Comparison of ENCODE assay signal across 10 cellular contexts in the genomic region with DNA sequence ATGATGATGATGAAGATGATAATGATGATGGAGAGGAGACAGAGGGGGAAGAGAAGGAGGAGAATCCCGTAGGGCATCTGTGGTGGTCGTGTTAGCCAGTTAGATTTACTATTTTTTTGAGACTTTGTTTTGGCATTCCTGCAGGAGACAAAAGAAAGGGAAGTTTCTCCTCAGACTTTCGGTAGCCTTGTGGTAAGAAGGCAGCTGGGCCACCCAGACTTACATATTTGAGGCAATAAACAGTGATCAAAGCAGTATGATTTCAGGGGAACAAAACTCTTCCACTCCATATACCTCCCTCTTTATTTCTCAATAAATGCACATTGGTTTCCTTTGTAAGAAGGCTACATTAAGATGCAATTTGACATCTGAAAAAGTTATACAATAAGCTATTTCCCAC. TPM values are rescaled to one million over a fixed set of nuclear protein-coding genes. Genes with fewer than 3 reads are reported as not detected.
"Had no signal": no experiment of that assay in that cellular context is flagged by ENCODE, and none has a peak within 500 bp of the region (broad histone marks: within the 10 kb centered on the region; RNA-seq: fewer than 3 reads in every experiment).

No MANE protein-coding gene starts in this region.

- H3K4me3 ChIP-seq: GM23338, K562 had no signal

- DNase-seq: H9, HCEC 1CT, HFFc6, IMR-90, KG1 had no signal

- H2AFZ ChIP-seq: GM23338 had no signal

- ATAC-seq: GM23338, K562 had no signal

- FAIRE-seq: H1, H54, K562 had no signal

- H3K27ac ChIP-seq: HL-60 had no signal

- H3K4me2 ChIP-seq: GM23338 had no signal

RNA-seq across cellular contexts. Expression of a gene that starts 32.4 kb away (rescaled TPM):
- total RNA-seq: K562 had no signal
- polyA plus RNA-seq: K562 had no signal
